Comparison of ENCODE assay signal across 1 cellular context in genomic region chr22:28981818-28982499, GRCh38.
TF ChIP-seq lines count a peak whose summit lies in the region.

No MANE protein-coding gene starts in this region.

TF ChIP-seq in HepG2, 621 proteins besides CTCF, POLR2A, EP300 and RAD21 (continued from another document and continues in another):
- TF ChIP-seq ZBTB40 (IDR thresholded peaks at IDR 0.05) (no peak), ZBTB40 (CRISPR knock-in tag; IDR thresholded peaks at IDR 0.05) (0 out of 2 replicates have a peak, but pooled peaks have one; percentile 32), KDM4B (CRISPR knock-in tag; IDR thresholded peaks at IDR 0.05) (no peak), EHMT2 (IDR thresholded peaks at IDR 0.05; ENCODE audit: borderline replicate concordance, low read depth, low read length) (0 out of 2 replicates have a peak, but pooled peaks have one; percentile 80), CEBPB (IDR thresholded peaks at IDR 0.05; ENCODE audit: borderline replicate concordance, low read depth, low read length) (no peak), NR2F6 (IDR thresholded peaks at IDR 0.05) (peak; percentile 85), NR2F6 (CRISPR knock-in tag; IDR thresholded peaks at IDR 0.05) (peak; percentile 79), MAX (IDR thresholded peaks at IDR 0.05) (0 out of 2 replicates have a peak, but pooled peaks have one; percentile 14), DMAP1 (CRISPR knock-in tag; IDR thresholded peaks at IDR 0.05) (0 out of 2 replicates have a peak, but pooled peaks have one; percentile 38), ZNF451 (CRISPR knock-in tag; IDR thresholded peaks at IDR 0.05) (no peak), PRDM15 (CRISPR knock-in tag; IDR thresholded peaks at IDR 0.05) (peak; percentile 60; the same call in 1 of the 2 replicates), GATAD2A (CRISPR knock-in tag; IDR thresholded peaks at IDR 0.05) (peak; percentile 94), FOXP1 (IDR thresholded peaks at IDR 0.05) (peak; percentile 71; the same call in 1 of the 2 replicates), FOXP1 (CRISPR knock-in tag; IDR thresholded peaks at IDR 0.05) (peak; percentile 93), FOXJ3 (CRISPR knock-in tag; IDR thresholded peaks at IDR 0.05; ENCODE audit: borderline replicate concordance) (peak; percentile 92; the same call in 1 of the 2 replicates), PRDM10 (CRISPR knock-in tag; IDR thresholded peaks at IDR 0.05; ENCODE audit: low read depth) (no peak), ZNF205 (CRISPR knock-in tag; IDR thresholded peaks at IDR 0.05) (peak; percentile 24; the same call in 1 of the 2 replicates), ZNF431 (CRISPR knock-in tag; IDR thresholded peaks at IDR 0.05; ENCODE audit: borderline replicate concordance, low read depth) (peak; percentile 50; the same call in 1 of the 2 replicates), PLSCR1 (CRISPR knock-in tag; IDR thresholded peaks at IDR 0.05; ENCODE audit: borderline replicate concordance) (no peak), JARID2 (CRISPR knock-in tag; IDR thresholded peaks at IDR 0.05; ENCODE audit: insufficient replicate concordance) (no peak), CHCHD3 (CRISPR knock-in tag; IDR thresholded peaks at IDR 0.05) (no peak), STAG1 (CRISPR knock-in tag; IDR thresholded peaks at IDR 0.05) (no peak), ARNT (IDR thresholded peaks at IDR 0.05) (no peak), HNRNPH1 (optimal IDR thresholded peaks at IDR 0.05; ENCODE audit: low read depth, low read length) (no peak), ARID5B (CRISPR knock-in tag; IDR thresholded peaks at IDR 0.05) (peak; percentile 81), AHR (CRISPR knock-in tag; IDR thresholded peaks at IDR 0.05) (no peak), ZNF562 (CRISPR knock-in tag; IDR thresholded peaks at IDR 0.05; ENCODE audit: borderline replicate concordance) (no peak), PBX3 (CRISPR knock-in tag; IDR thresholded peaks at IDR 0.05; ENCODE audit: borderline replicate concordance) (no peak), SOX13 (IDR thresholded peaks at IDR 0.05) (no peak; the same call in 1 of the 2 replicates), SOX13 (CRISPR knock-in tag; conservative IDR thresholded peaks at IDR 0.05 in 1 of 2, IDR thresholded peaks at IDR 0.05 in 1 of 2) (peak in 1 of 2 experiments; percentile 88; a peak in 2 of 4 replicates), ZNF34 (CRISPR knock-in tag; IDR thresholded peaks at IDR 0.05; ENCODE audit: borderline replicate concordance) (no peak), ZNF550 (CRISPR knock-in tag; IDR thresholded peaks at IDR 0.05; ENCODE audit: borderline replicate concordance) (no peak), TRIM24 (CRISPR knock-in tag; IDR thresholded peaks at IDR 0.05) (no peak), ZNF10 (CRISPR knock-in tag; IDR thresholded peaks at IDR 0.05; ENCODE audit: borderline replicate concordance, low read depth) (no peak)
